In genomic region chr19:8525401-8525684, GRCh38 we compare ENCODE assay signal across 9 cellular contexts. TPM values are rescaled to one million over a fixed set of nuclear protein-coding genes. Genes with fewer than 3 reads are reported as not detected.
DNase-seq lines count a peak whose midpoint lies in the region; ATAC-seq and TF ChIP-seq lines count a peak whose summit lies in the region.
"Had no signal": no experiment of that assay in that cellular context is flagged by ENCODE, and none has a peak within 500 bp of the region (broad histone marks: within the 10 kb centered on the region; RNA-seq: fewer than 3 reads in every experiment).

No MANE protein-coding gene starts in this region.

- peak overlapping the region; percentile 35 for H2BK120ac ChIP-seq in mesenchymal stem cell (ENCODE audit: low read depth, low read length)

- WGBS in mesenchymal stem cell: 2% methylated on average over 15 of the region's 15 CpGs
- WGBS in thyroid gland, 2 donors: 9 to 14% methylated on average over 15 of the region's 15 CpGs

- H3K79me1 ChIP-seq in mesenchymal stem cell (replicated peaks; ENCODE audit: low read length, poor library complexity, severe bottlenecking): peaks cover 24% of the 10 kb centered on the region

- H3K23ac ChIP-seq in mesenchymal stem cell (ENCODE audit: low read length in 2 of 2): no peak overlapping the region

- H3K36me3 ChIP-seq in mesenchymal stem cell (ENCODE audit: control insufficient read depth in 1 of 2, insufficient read depth in 2 of 2, low read depth in 1 of 2, low read length in 2 of 2) (peaks cover 0 to 6% of the 10 kb centered on the region in 2 experiments), thyroid gland (no peaks in the 10 kb centered on the region)

- peak overlapping the region; percentile 92 for H2AFZ ChIP-seq in mesenchymal stem cell (ENCODE audit: low read depth, low read length)

- H3K27me3 ChIP-seq in mesenchymal stem cell (ENCODE audit: control insufficient read depth in 1 of 2, insufficient read depth in 1 of 2, low read length in 2 of 2) (no peaks in the 10 kb centered on the region), thyroid gland (no peaks in the 10 kb centered on the region)

- no peak overlapping the region for H2BK5ac ChIP-seq in mesenchymal stem cell (ENCODE audit: low read depth, low read length, poor library complexity, severe bottlenecking)

- H4K91ac ChIP-seq in mesenchymal stem cell (ENCODE audit: low read length): peak overlapping the region; percentile 43

- peak overlapping the region; percentile 46 for H3K4me3 ChIP-seq in LNCaP clone FGC (ENCODE audit: low read depth, low read length)
- H3K4me3 ChIP-seq in mesenchymal stem cell (ENCODE audit: insufficient read depth in 1 of 2, low read depth in 1 of 2, low read length in 2 of 2): peak overlapping the region; percentile 41 to 80
- H3K4me3 ChIP-seq in thyroid gland (replicated peaks in 1 of 3): peak overlapping the region in 1 of 3 donors; percentile 82

- no peak overlapping the region for H3K14ac ChIP-seq in mesenchymal stem cell (ENCODE audit: low read length in 2 of 2)

- peak overlapping the region; percentile 88 for H3K4me2 ChIP-seq in mesenchymal stem cell (ENCODE audit: low read length, poor library complexity, severe bottlenecking)

- H2AK5ac ChIP-seq in mesenchymal stem cell (ENCODE audit: low read length, severe bottlenecking): no peak overlapping the region

- peak overlapping the region in 1 of 2 experiments; percentile 93 for H3K18ac ChIP-seq in mesenchymal stem cell (ENCODE audit: low read depth in 1 of 2, low read length in 2 of 2)

- H3K4ac ChIP-seq in mesenchymal stem cell (ENCODE audit: low read depth in 1 of 2, low read length in 2 of 2): peak overlapping the region; percentile 31 to 56

- no peak for TF ChIP-seq CTCF in LNCaP clone FGC (IDR thresholded peaks at IDR 0.05; ENCODE audit: control insufficient read depth, extremely low read depth, insufficient read depth)
- TF ChIP-seq CTCF in thyroid gland (IDR thresholded peaks at IDR 0.05): peak in 1 of 6 experiments; percentile 17

- H4K8ac ChIP-seq in mesenchymal stem cell (ENCODE audit: low read length): peak overlapping the region; percentile 93

- TF ChIP-seq POLR2A in thyroid gland (IDR thresholded peaks at IDR 0.05): peak in 1 of 2 donors; percentile 14

- no peak for ATAC-seq in HG03571 (IDR thresholded peaks at IDR 0.05; ENCODE audit: unreplicated experiment)

- peak overlapping the region; percentile 76 to 92 for H2BK12ac ChIP-seq in mesenchymal stem cell (ENCODE audit: low read length in 2 of 2)

- H3K27ac ChIP-seq in cingulate gyrus (ENCODE audit: low read depth, low read length): peak overlapping the region; percentile 80
- H3K27ac ChIP-seq in mesenchymal stem cell (ENCODE audit: low read length, poor library complexity, severe bottlenecking): peak overlapping the region; percentile 79
- peak overlapping the region in 2 of 3 donors; percentile 53 to 65 for H3K27ac ChIP-seq in thyroid gland

- intact Hi-C loops in thyroid gland (cut with DNase I): no loop called here

- H3K9me3 ChIP-seq in mesenchymal stem cell (ENCODE audit: control insufficient read depth, low read length) (no peaks in the 10 kb centered on the region), thyroid gland (no peaks in the 10 kb centered on the region)

- no peak overlapping the region for H2BK15ac ChIP-seq in mesenchymal stem cell (ENCODE audit: low read depth, poor library complexity, severe bottlenecking)

- H3K4me1 ChIP-seq in mesenchymal stem cell (ENCODE audit: control insufficient read depth, insufficient read depth, low read depth, low read length) (peaks cover 9% of the 10 kb centered on the region), thyroid gland (peaks cover 8 to 25% of the 10 kb centered on the region in 2 donors)

- DNase-seq in LNCaP clone FGC (ENCODE audit: low read depth) (no peak), mesenchymal stem cell (no peak), thyroid gland (no peak), middle frontal gyrus (ENCODE audit: extremely low spot score, low spot score) (no peak), DMS153 treated with DMSO at 0.1 percent for 48 hours (lab: John Stamatoyannopoulos, UW; ENCODE audit: unreplicated experiment) (no peak)
- DNase-seq in activated CD4-positive, CD25-positive, alpha-beta regulatory T cell treated with anti-CD3 and anti-CD28 coated beads, Interleukin-2, amount 50 U/mL, for 72 hours: no peak

- peak overlapping the region; percentile 80 for H3K9ac ChIP-seq in mesenchymal stem cell (ENCODE audit: low read length)

RNA-seq across cellular contexts. Expression of gene ZNF414, which starts 11.4 kb away (rescaled TPM):
- polyA plus RNA-seq in mesenchymal stem cell (2013, experiment 1 of 2): 21.2 TPM
- polyA plus RNA-seq in mesenchymal stem cell (2013, experiment 2 of 2): 19.1 TPM
- 10 to 100 TPM in 3 of 4 donors, 1 to 10 TPM in 1; 9.1 to 44.3 (median 34.4) TPM for total RNA-seq in thyroid gland

RNA-seq across cellular contexts. Expression of gene PRAM1, which starts 22.9 kb away (rescaled TPM):
- 0.03 TPM for polyA plus RNA-seq in mesenchymal stem cell (2013, experiment 1 of 2)
- not detected for polyA plus RNA-seq in mesenchymal stem cell (2013, experiment 2 of 2)
- 1 to 10 TPM in 1 of 4 donors, under 1 TPM in 2, not detected in 1; 0.58 to 2.0 (median 0.81) TPM for total RNA-seq in thyroid gland
- total RNA-seq: lung microvascular endothelial cell had no signal

RNA-seq across cellular contexts. Expression of gene MYO1F, which starts 51.9 kb away (rescaled TPM):
- 0.41 TPM for polyA plus RNA-seq in mesenchymal stem cell (2013, experiment 1 of 2)
- 0.27 TPM for polyA plus RNA-seq in mesenchymal stem cell (2013, experiment 2 of 2)
- total RNA-seq in thyroid gland: 10 to 100 TPM in 1 of 4 donors, 1 to 10 TPM in 3; 5.1 to 21.5 (median 6.0) TPM
